ENCODE assay signal across 8 cellular contexts in genomic region chr10:99733366-99733765, GRCh38. TPM values are rescaled to one million over a fixed set of nuclear protein-coding genes. Genes with fewer than 3 reads are reported as not detected.
DNase-seq lines count a peak whose midpoint lies in the region; ATAC-seq and TF ChIP-seq lines count a peak whose summit lies in the region.

No MANE protein-coding gene starts in this region.

- H3K9me3 ChIP-seq in hepatocyte (ENCODE audit: low read depth), result no peaks in the 10 kb centered on the region
- H3K9me3 ChIP-seq in testis, result no peaks in the 10 kb centered on the region

- POLR2A ChIA-PET in WTC11 (lab: Charles Lee), result interaction anchor here (1.6 kb wide), 1 partner anchor 112 kb away, joined by 7 read pairs; the partner anchor contains the start of gene SLC25A28

- H2AFZ ChIP-seq in hepatocyte, result no peak overlapping the region

- H3K36me3 ChIP-seq in hepatocyte (replicated peaks; ENCODE audit: insufficient read depth, low read depth) (no peaks in the 10 kb centered on the region), testis (ENCODE audit: low read depth, missing control alignments) (no peaks in the 10 kb centered on the region)

- peaks cover 12% of the 10 kb centered on the region for H3K4me1 Mint-ChIP-seq in WTC11

- in situ Hi-C loops in G401 (cut with HindIII; ENCODE audit: low sequenced_read_pairs), result no loop called here

- no peaks in the 10 kb centered on the region for H4K20me1 ChIP-seq in hepatocyte (ENCODE audit: insufficient read depth, poor library complexity, severe bottlenecking)

- CTCF ChIA-PET in WTC11 (lab: Charles Lee), result no interaction called here

- H3K4me3 ChIP-seq in hepatocyte (no peak overlapping the region), testis (peak overlapping the region in 1 of 2 donors; percentile 98)

- H3K27ac ChIP-seq in 22Rv1 (peak overlapping the region; percentile 96), hepatocyte (no peak overlapping the region), testis (no peak overlapping the region)

- no peaks in the 10 kb centered on the region for H3K27me3 Mint-ChIP-seq in WTC11 (ENCODE audit: low read depth)

- 91% methylated on average over 8 of the region's 8 CpGs for WGBS in hepatocyte (ENCODE audit: low lambda C conversion rate, missing lambda C conversion rate)
- WGBS in testis, 2 donors, result 56 to 63% methylated on average over 8 of the region's 8 CpGs

- no peak for TF ChIP-seq POLR2A in testis (IDR thresholded peaks at IDR 0.05)

- H3K79me2 ChIP-seq in hepatocyte, result peaks cover 26% of the 10 kb centered on the region

- H3K27me3 ChIP-seq in hepatocyte (no peaks in the 10 kb centered on the region), testis (no peaks in the 10 kb centered on the region)

- no peaks in the 10 kb centered on the region for H3K9me3 Mint-ChIP-seq in WTC11

- intact Hi-C loops in testis (cut with DNase I; ENCODE audit: low total_unique reads), result no loop called here

- H3K4me3 Mint-ChIP-seq in WTC11, result peak overlapping the region; percentile 99

- TF ChIP-seq CTCF in 22Rv1 (IDR thresholded peaks at IDR 0.05) (no peak), WTC11 (IDR thresholded peaks at IDR 0.05) (no peak), hepatocyte (IDR thresholded peaks at IDR 0.05; ENCODE audit: poor library complexity) (no peak), testis (IDR thresholded peaks at IDR 0.05) (no peak)

- peak overlapping the region; percentile 75 for H3K4me2 ChIP-seq in hepatocyte

- peaks cover 26% of the 10 kb centered on the region for H3K36me3 Mint-ChIP-seq in WTC11

- H3K27ac Mint-ChIP-seq in WTC11, result no peak overlapping the region

- ATAC-seq in WTC11, result no peak
- no peak for ATAC-seq in GM21619 (IDR thresholded peaks at IDR 0.05; ENCODE audit: unreplicated experiment)
- ATAC-seq in HG02870 (IDR thresholded peaks at IDR 0.05; ENCODE audit: unreplicated experiment), result no peak

- H3K4me1 ChIP-seq in hepatocyte (ENCODE audit: insufficient read depth) (peaks cover 9% of the 10 kb centered on the region), testis (peaks cover 11% of the 10 kb centered on the region)

- DNase-seq in ELR (ENCODE audit: low read depth) (peak; percentile 25), WTC11 (ENCODE audit: low spot score) (no peak), hepatocyte (ENCODE audit: low spot score) (no peak), testis (no peak), G401 (ENCODE audit: low spot score) (no peak)

- H3K9me2 ChIP-seq in hepatocyte (replicated peaks; ENCODE audit: insufficient read depth), result no peaks in the 10 kb centered on the region

TF ChIP-seq in WTC11, 78 proteins besides CTCF, POLR2A, EP300 and RAD21 (continues in another document):
- TF ChIP-seq FOXP4 (CRISPR knock-in tag; IDR thresholded peaks at IDR 0.05) (no peak), AR (CRISPR knock-in tag; IDR thresholded peaks at IDR 0.05) (no peak), IRF1 (CRISPR knock-in tag; IDR thresholded peaks at IDR 0.05) (no peak), E2F5 (CRISPR knock-in tag; IDR thresholded peaks at IDR 0.05) (no peak), E2F1 (CRISPR knock-in tag; IDR thresholded peaks at IDR 0.05) (no peak), STAT6 (CRISPR knock-in tag; conservative IDR thresholded peaks at IDR 0.05; ENCODE audit: low read depth) (no peak), CREM (CRISPR knock-in tag; IDR thresholded peaks at IDR 0.05) (no peak)

RNA-seq across cellular contexts. Expression of gene CUTC, which starts 1.3 kb away (rescaled TPM):
- total RNA-seq in WTC11 (2021) (25.8 to 28.6 TPM (median 27.7 TPM) in 3 replicates), hepatocyte (21.6 and 33.8 TPM in 2 replicates), testis (10 to 100 TPM; 35.7 to 42.4 TPM)
- polyA plus RNA-seq in hepatocyte (26.3 and 29.4 TPM in 2 replicates), testis (ENCODE audit: insufficient read depth, low read depth, low replicate concordance) (98.5 TPM)
- total RNA-seq in G401 (2014; rRNA removed; shearing (Covaris generic)), result 6.6 and 17.0 TPM in 2 replicates

RNA-seq across cellular contexts. Expression of gene COX15, which starts 1.4 kb away (rescaled TPM):
- total RNA-seq in WTC11 (2021) (39.9 to 41.4 TPM (median 40.4 TPM) in 3 replicates), hepatocyte (30.5 and 42.0 TPM in 2 replicates), testis (10 to 100 TPM; 45.8 to 47.4 TPM)
- polyA plus RNA-seq in hepatocyte (26.8 and 28.5 TPM in 2 replicates), testis (ENCODE audit: insufficient read depth, low read depth, low replicate concordance) (30.0 TPM)
- total RNA-seq in G401 (2014; rRNA removed; shearing (Covaris generic)), result 25.8 and 27.9 TPM in 2 replicates

RNA-seq across cellular contexts. Expression of gene ABCC2, which starts 49.1 kb away (rescaled TPM):
- total RNA-seq in WTC11 (2021), result 0.53 to 0.87 TPM (median 0.57 TPM) in 3 replicates
- 56.7 and 63.1 TPM in 2 replicates for total RNA-seq in hepatocyte
- 27.4 and 29.7 TPM in 2 replicates for polyA plus RNA-seq in hepatocyte
- 1 to 10 TPM in 1 of 2 donors, under 1 TPM in 1; 0.81 to 2.7 TPM for total RNA-seq in testis
- polyA plus RNA-seq in testis (ENCODE audit: insufficient read depth, low read depth, low replicate concordance), result 4.3 TPM
- 1.8 and 3.7 TPM in 2 replicates for total RNA-seq in G401 (2014; rRNA removed; shearing (Covaris generic))

Comparison
In these comparisons a context has a peak if more than half of its experiments do, and no peak if none do; other contexts are left out.
1. RNA of gene ABCC2, which starts 49.1 kb away (total RNA-seq): 56.7 to 63.1 TPM in hepatocyte; 0.81 to 2.7 TPM in testis, 1.8 to 3.7 TPM in G401 and 0.53 to 0.87 TPM in WTC11; every median in the first group is over 10 times any median in the second.